In genomic region chrX:129984196-129984962, GRCh38 we compare ENCODE assay signal across 8 cellular contexts. TPM values are rescaled to one million over a fixed set of nuclear protein-coding genes. Genes with fewer than 3 reads are reported as not detected.
A peak's percentile ranks its signal among the peaks of the same experiment; 100 is the strongest.
DNase-seq lines count a peak whose midpoint lies in the region; ATAC-seq, FAIRE-seq and TF ChIP-seq lines count a peak whose summit lies in the region.

No MANE protein-coding gene starts in this region.

- H3K27ac Mint-ChIP-seq in activated T-helper 17 cell treated with anti-CD3 and anti-CD28 coated beads, Interleukin-2, amount 50 U/mL, for 72 hours: peak overlapping the region; percentile 5

- ATAC-seq in activated T-helper 17 cell treated with anti-CD3 and anti-CD28 coated beads, Interleukin-2, amount 50 U/mL, for 72 hours (replicated peaks): no peak
- ATAC-seq in gastrocnemius medialis: no peak

- in situ Hi-C loops in gastrocnemius medialis (cut with MboI; ENCODE audit: low sequenced_read_pairs in 4 of 4): loop anchor here in 1 of 4 donors (5.0 kb wide), 1 partner anchor 52 kb away; no protein-coding TSS in a partner anchor

- no peak for TF ChIP-seq POLR2A in gastrocnemius medialis (IDR thresholded peaks at IDR 0.05)

- no peaks in the 10 kb centered on the region for H3K27me3 Mint-ChIP-seq in activated T-helper 17 cell treated with anti-CD3 and anti-CD28 coated beads, Interleukin-2, amount 50 U/mL, for 72 hours

- TF ChIP-seq CTCF in D721Med (IDR thresholded peaks at IDR 0.05; ENCODE audit: insufficient read depth, missing control alignments) (no peak), left ventricle myocardium inferior (IDR thresholded peaks at IDR 0.05; ENCODE audit: borderline replicate concordance) (no peak), gastrocnemius medialis (IDR thresholded peaks at IDR 0.05 in 4 of 5, conservative IDR thresholded peaks at IDR 0.05 in 1 of 5) (no peak)

- H3K4me1 ChIP-seq in left ventricle myocardium inferior: peaks cover 9% of the 10 kb centered on the region
- H3K4me1 ChIP-seq in gastrocnemius medialis: peaks cover 0 to 10% of the 10 kb centered on the region in 2 donors

- intact Hi-C loops in left ventricle myocardium inferior (cut with micrococcal nuclease) (no loop called here), gastrocnemius medialis (cut with DNase I; ENCODE audit: low total_unique reads) (loop anchor here (5.0 kb wide), 3 partner anchors 43 to 183 kb away; partner anchors contain the start of genes AIFM1 and ZDHHC9)

- FAIRE-seq in D721Med (lab: Jason Lieb, UNC): no peak

- DNase-seq in D721Med (ENCODE audit: insufficient read length, low spot score) (peak; percentile 28), LoVo (ENCODE audit: low spot score) (peak; percentile 11), left ventricle myocardium inferior (peak; percentile 28), gastrocnemius medialis (no peak), T1000 (lab: John Stamatoyannopoulos, UW) (no peak), A172 (ENCODE audit: low spot score) (no peak), NCI-H2081 (lab: John Stamatoyannopoulos, UW) (no peak)

- no peaks in the 10 kb centered on the region for H3K27me3 ChIP-seq in left ventricle myocardium inferior (ENCODE audit: low read depth)
- no peaks in the 10 kb centered on the region for H3K27me3 ChIP-seq in gastrocnemius medialis

- H3K9me3 ChIP-seq in left ventricle myocardium inferior (replicated peaks) (no peaks in the 10 kb centered on the region), gastrocnemius medialis (no peaks in the 10 kb centered on the region)

- peaks cover 7% of the 10 kb centered on the region for H3K4me1 Mint-ChIP-seq in activated T-helper 17 cell treated with anti-CD3 and anti-CD28 coated beads, Interleukin-2, amount 50 U/mL, for 72 hours

- H3K36me3 ChIP-seq in left ventricle myocardium inferior (no peaks in the 10 kb centered on the region), gastrocnemius medialis (no peaks in the 10 kb centered on the region)

- H3K4me3 Mint-ChIP-seq in activated T-helper 17 cell treated with anti-CD3 and anti-CD28 coated beads, Interleukin-2, amount 50 U/mL, for 72 hours: peak overlapping the region; percentile 76

- H3K9me3 Mint-ChIP-seq in activated T-helper 17 cell treated with anti-CD3 and anti-CD28 coated beads, Interleukin-2, amount 50 U/mL, for 72 hours: no peaks in the 10 kb centered on the region

- no peak overlapping the region for H3K4me3 ChIP-seq in left ventricle myocardium inferior
- peak overlapping the region in 3 of 4 donors; percentile 37 to 52 (median 48) for H3K4me3 ChIP-seq in gastrocnemius medialis

- no peaks in the 10 kb centered on the region for H3K36me3 Mint-ChIP-seq in activated T-helper 17 cell treated with anti-CD3 and anti-CD28 coated beads, Interleukin-2, amount 50 U/mL, for 72 hours (ENCODE audit: low read depth)

- H3K27ac ChIP-seq in left ventricle myocardium inferior (replicated peaks): peak overlapping the region; percentile 40
- peak overlapping the region in 3 of 4 donors; percentile 27 to 39 (median 33) for H3K27ac ChIP-seq in gastrocnemius medialis

RNA-seq across cellular contexts. Expression of gene BCORL1, which starts 1.9 kb away (rescaled TPM):
- 10 to 100 TPM in 1 of 2 donors, 1 to 10 TPM in 1; 8.4 to 11.7 TPM for total RNA-seq in activated T-helper 17 cell treated with anti-CD3 and anti-CD28 coated beads, Interleukin-2, amount 50 U/mL, for 72 hours
- 8.2 TPM for total RNA-seq in left ventricle myocardium inferior
- 1 to 10 TPM; 1.1 to 3.6 (median 2.4) TPM for total RNA-seq in gastrocnemius medialis
- total RNA-seq in A172 (2014; rRNA removed; shearing (Covaris generic)): 0.48 and 0.74 TPM in 2 replicates

Comparison
In these comparisons a context has a peak if more than half of its experiments do, and no peak if none do; other contexts are left out.
1. DNase-seq: peak in D721Med (single experiment), LoVo (single experiment) and left ventricle myocardium inferior (single experiment); none in gastrocnemius medialis (0 of 2), T1000 (single experiment), A172 (single experiment) and NCI-H2081 (0 of 2).